8 cellular contexts compared by ENCODE assay signal in genomic region chr1:47334765-47335435, GRCh38. TPM values are rescaled to one million over a fixed set of nuclear protein-coding genes. Genes with fewer than 3 reads are reported as not detected.
DNase-seq lines count a peak whose midpoint lies in the region; TF ChIP-seq lines count a peak whose summit lies in the region.

No MANE protein-coding gene starts in this region.

- H3K4me3 ChIP-seq in AG10803 (ENCODE audit: low read length) (peak overlapping the region; percentile 94), HUES6 (ENCODE audit: low read depth, low read length) (peak overlapping the region; percentile 99), mammary epithelial cell (replicated peaks in 1 of 3; ENCODE audit: insufficient read depth in 1 of 3, low read depth in 2 of 3, low read length in 3 of 3) (peak overlapping the region; percentile 93 to 99 (median 98)), muscle layer of colon (ENCODE audit: low read depth in 1 of 2, low read length in 2 of 2) (peak overlapping the region; percentile 67 to 95)

- CTCF ChIA-PET in mammary epithelial cell (lab: Charles Lee; ENCODE audit: low non-redundant PET), result interaction anchor here (0.6 kb wide), 1 partner anchor 141 kb away, joined by 3 read pairs; no protein-coding TSS in a partner anchor

- H3K9ac ChIP-seq in HUES6 (ENCODE audit: low read length), result peak overlapping the region; percentile 74
- H3K9ac ChIP-seq in mammary epithelial cell (ENCODE audit: insufficient read depth, low read length), result peak overlapping the region; percentile 75
- peak overlapping the region; percentile 80 for H3K9ac ChIP-seq in muscle layer of colon (ENCODE audit: low read length)

- H3K79me2 ChIP-seq in mammary epithelial cell (ENCODE audit: insufficient read depth, low read length), result peaks cover 56% of the 10 kb centered on the region

- H3K27me3 ChIP-seq in HUES6 (ENCODE audit: control insufficient read depth, insufficient read depth, low read length), result no peaks in the 10 kb centered on the region
- no peaks in the 10 kb centered on the region for H3K27me3 ChIP-seq in mammary epithelial cell (ENCODE audit: insufficient read depth, low read length)
- no peaks in the 10 kb centered on the region for H3K27me3 ChIP-seq in muscle layer of colon (ENCODE audit: control insufficient read depth in 1 of 2, insufficient read depth in 2 of 2, low read length in 2 of 2)

- dilution Hi-C loops in mammary epithelial cell (cut with HindIII; ENCODE audit: low sequenced_read_pairs), result no loop called here

- H3K9me3 ChIP-seq in HUES6 (ENCODE audit: control insufficient read depth, insufficient read depth, low read depth, low read length), result no peaks in the 10 kb centered on the region
- no peaks in the 10 kb centered on the region for H3K9me3 ChIP-seq in mammary epithelial cell (replicated peaks; ENCODE audit: insufficient read depth, low read length)
- H3K9me3 ChIP-seq in muscle layer of colon (ENCODE audit: low read length), result no peaks in the 10 kb centered on the region

- in situ Hi-C loops in mammary epithelial cell (cut with MboI; ENCODE audit: low sequenced_read_pairs in 2 of 2), result no loop called here

- TF ChIP-seq CTCF in AG10803 (conservative IDR thresholded peaks at IDR 0.05; ENCODE audit: low read length) (no peak), mammary epithelial cell (conservative IDR thresholded peaks at IDR 0.05 in 1 of 2, IDR thresholded peaks at IDR 0.05 in 1 of 2; ENCODE audit: extremely low read depth in 1 of 2, insufficient read depth in 1 of 2, low read depth in 1 of 2, low read length in 2 of 2) (no peak)

- H3K4me1 ChIP-seq in HUES6 (ENCODE audit: control insufficient read depth, insufficient read depth, low read length), result peaks cover 12% of the 10 kb centered on the region; the same call in 1 of the 2 replicates
- H3K4me1 ChIP-seq in mammary epithelial cell (ENCODE audit: insufficient read depth, low read length), result peaks cover 20% of the 10 kb centered on the region
- peaks cover 18% of the 10 kb centered on the region for H3K4me1 ChIP-seq in muscle layer of colon (ENCODE audit: insufficient read depth, low read length)

- H3K36me3 ChIP-seq in HUES6 (ENCODE audit: control insufficient read depth, insufficient read depth, low read length) (no peaks in the 10 kb centered on the region), mammary epithelial cell (ENCODE audit: insufficient read depth, low read length) (peaks cover 2% of the 10 kb centered on the region), muscle layer of colon (ENCODE audit: insufficient read depth, low read length) (no peaks in the 10 kb centered on the region)

- peak overlapping the region; percentile 92 for H2AFZ ChIP-seq in mammary epithelial cell (ENCODE audit: low read depth, low read length)

- H3K27ac ChIP-seq in HUES6 (ENCODE audit: low read depth, low read length) (peak overlapping the region; percentile 79; the same call in 1 of the 2 replicates), mammary epithelial cell (ENCODE audit: insufficient read depth, low read depth, low read length) (peak overlapping the region; percentile 60), muscle layer of colon (ENCODE audit: low read depth, low read length) (peak overlapping the region; percentile 69)

- BruUV-seq in mammary epithelial cell (replicated peaks; lab: Mats Ljungman, UMichigan), result TSS peak; percentile 53

- H3K4me2 ChIP-seq in mammary epithelial cell (ENCODE audit: insufficient read depth, low read depth, low read length), result peak overlapping the region; percentile 94

- no peaks in the 10 kb centered on the region for H4K20me1 ChIP-seq in mammary epithelial cell (ENCODE audit: insufficient read depth, low read length)

- intact Hi-C loops in mammary epithelial cell (cut with micrococcal nuclease), result no loop called here

- 47% methylated on average over 9 of the region's 9 CpGs for WGBS in mammary epithelial cell (ENCODE audit: low coverage, missing lambda C conversion rate)

- DNase-seq in AG10803 (ENCODE audit: low read depth) (no peak), mammary epithelial cell (no peak), NCI-H1930 (lab: John Stamatoyannopoulos, UW) (no peak), HPDE6-E6E7 (ENCODE audit: extremely low spot score) (no peak), SHP77 treated with DMSO at 0.1 percent for 48 hours (lab: John Stamatoyannopoulos, UW) (no peak), COLO829 (ENCODE audit: low spot score) (no peak)

RNA-seq across cellular contexts. Expression of gene CMPK1, which starts 1.3 kb away (rescaled TPM):
- 10 to 100 TPM; 94.5 to 96.6 TPM for total RNA-seq in mammary epithelial cell
- polyA plus RNA-seq in mammary epithelial cell, result 28.6 TPM
- 16.7 TPM for polyA minus RNA-seq in mammary epithelial cell

RNA-seq across cellular contexts. Expression of gene STIL, which starts 21.0 kb away (rescaled TPM):
- total RNA-seq in mammary epithelial cell, result 10 to 100 TPM in 1 of 2 donors, 1 to 10 TPM in 1; 8.0 to 17.9 TPM
- 17.6 TPM for polyA plus RNA-seq in mammary epithelial cell
- polyA minus RNA-seq in mammary epithelial cell, result 19.6 TPM
